ENCODE assay signal across 8 cellular contexts in genomic region chr20:46568570-46569129, GRCh38. TPM values are rescaled to one million over a fixed set of nuclear protein-coding genes. Genes with fewer than 3 reads are reported as not detected.
A peak's percentile ranks its signal among the peaks of the same experiment; 100 is the strongest.
DNase-seq lines count a peak whose midpoint lies in the region; ATAC-seq and TF ChIP-seq lines count a peak whose summit lies in the region.

No MANE protein-coding gene starts in this region.

- no peaks in the 10 kb centered on the region for H3K36me3 ChIP-seq in cardiac muscle cell

- in situ Hi-C loops in SK-MEL-5 (cut with HindIII; ENCODE audit: low pct_unique_long_range_greater_than_20kb, low sequenced_read_pairs), result no loop called here

- H3K27me3 ChIP-seq in cardiac muscle cell, result no peaks in the 10 kb centered on the region

- DNase-seq in HS-27A (ENCODE audit: low read depth) (peak; percentile 14), SK-MEL-5 (ENCODE audit: low read depth, low spot score) (peak; percentile 40), cardiac muscle cell (ENCODE audit: low read depth in 1 of 2, low spot score in 1 of 2) (peak; percentile 44 to 93), smooth muscle cell of the brain vasculature (ENCODE audit: low read depth, low spot score) (peak; percentile 65), GF-D8 (lab: John Stamatoyannopoulos, UW) (no peak)
- DNase-seq in activated CD4-positive, alpha-beta T cell treated with anti-CD3 and anti-CD28 coated beads for 1 hour, result no peak

- peak overlapping the region; percentile 47 for H3K27ac ChIP-seq in cardiac muscle cell

- ATAC-seq in HG03571 (IDR thresholded peaks at IDR 0.05; ENCODE audit: unreplicated experiment) (no peak), GM21526 (IDR thresholded peaks at IDR 0.05; ENCODE audit: low FRiP score, unreplicated experiment) (no peak)

- no peaks in the 10 kb centered on the region for H3K9me3 ChIP-seq in cardiac muscle cell (ENCODE audit: low read depth)

- TF ChIP-seq CTCF in cardiac muscle cell (IDR thresholded peaks at IDR 0.05; ENCODE audit: low read depth, low read length), result no peak

- peaks cover 4% of the 10 kb centered on the region for H3K4me1 ChIP-seq in cardiac muscle cell (ENCODE audit: low read depth)

- no peak overlapping the region for H3K4me3 ChIP-seq in cardiac muscle cell

RNA-seq across cellular contexts. Expression of gene OCSTAMP, which starts 18.2 kb away (rescaled TPM):
- not detected in 2 replicates for total RNA-seq in SK-MEL-5 (2014; rRNA removed; shearing (Covaris generic))
- not detected in 2 replicates for polyA plus RNA-seq in SK-MEL-5 (2015; cell fraction: cytosol; rRNA removed)
- not detected in 2 replicates for polyA plus RNA-seq in SK-MEL-5 (2015; cell fraction: nucleus; rRNA removed)
- total RNA-seq in cardiac muscle cell, result not detected in 2 replicates
- polyA plus RNA-seq in cardiac muscle cell, result not detected in 2 replicates

RNA-seq across cellular contexts. Expression of gene ZNF334, which starts 55.3 kb away (rescaled TPM):
- not detected in 2 replicates for total RNA-seq in SK-MEL-5 (2014; rRNA removed; shearing (Covaris generic))
- not detected in 2 replicates for polyA plus RNA-seq in SK-MEL-5 (2015; cell fraction: cytosol; rRNA removed)
- 0.53 TPM in 1 of 2 replicates, not detected in the other for polyA plus RNA-seq in SK-MEL-5 (2015; cell fraction: nucleus; rRNA removed)
- 9.4 and 13.4 TPM in 2 replicates for total RNA-seq in cardiac muscle cell
- polyA plus RNA-seq in cardiac muscle cell, result 10.9 and 12.6 TPM in 2 replicates

Comparison
In these comparisons a context has a peak if more than half of its experiments do, and no peak if none do; other contexts are left out.
1. DNase-seq: peak in HS-27A (single experiment), SK-MEL-5 (single experiment), cardiac muscle cell (2 of 2) and smooth muscle cell of the brain vasculature (single experiment); none in activated CD4-positive, alpha-beta T cell treated with anti-CD3 and anti-CD28 coated beads for 1 hour (single experiment) and GF-D8 (single experiment).
2. RNA of gene ZNF334, which starts 55.3 kb away (total RNA-seq): 9.4 to 13.4 TPM in cardiac muscle cell; not detected in SK-MEL-5; every median in the first group is over 10 times any median in the second.